ENCODE assay signal across 9 cellular contexts in the genomic region with DNA sequence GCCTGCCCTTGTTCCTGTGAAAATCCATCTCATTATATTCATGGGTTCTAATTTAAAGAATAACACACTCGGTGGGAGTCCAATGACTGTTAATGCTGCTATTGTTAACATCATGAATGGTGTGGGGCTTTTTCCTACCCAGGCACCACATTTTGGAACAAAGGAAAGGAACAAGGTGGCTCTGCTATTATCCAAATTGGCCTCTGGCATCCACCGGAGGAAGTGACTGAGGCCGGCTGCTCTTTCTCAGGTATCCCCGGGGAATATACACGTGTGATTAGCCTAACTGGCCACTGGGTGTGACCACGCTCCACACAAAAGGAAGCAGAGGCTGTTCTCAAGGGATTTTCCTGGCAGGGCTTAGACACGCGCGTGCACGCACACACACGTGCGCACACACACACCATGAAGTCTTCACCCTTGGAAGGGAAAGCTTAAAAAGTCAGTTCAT.
DNase-seq lines count a peak whose midpoint lies in the region; ATAC-seq, FAIRE-seq and TF ChIP-seq lines count a peak whose summit lies in the region.
"Had no signal": no experiment of that assay in that cellular context is flagged by ENCODE, and none has a peak within 500 bp of the region (broad histone marks: within the 10 kb centered on the region; RNA-seq: fewer than 3 reads in every experiment).

No MANE protein-coding gene starts in this region.

- FAIRE-seq in small intestine (lab: Jason Lieb, UNC), result no peak

- H3K4me1 ChIP-seq in right cardiac atrium (ENCODE audit: control insufficient read depth, insufficient read depth, low read length) (no peaks in the 10 kb centered on the region), small intestine (ENCODE audit: control insufficient read depth in 2 of 2, insufficient read depth in 1 of 2, low read depth in 1 of 2, low read length in 1 of 2) (no peaks in the 10 kb centered on the region)

- H3K27me3 ChIP-seq in right cardiac atrium (ENCODE audit: control insufficient read depth, insufficient read depth), result no peaks in the 10 kb centered on the region
- no peaks in the 10 kb centered on the region for H3K27me3 ChIP-seq in small intestine (ENCODE audit: control insufficient read depth in 2 of 2, insufficient read depth in 2 of 2, low read length in 2 of 2)

- peak; percentile 36 for DNase-seq in LNCaP clone FGC (ENCODE audit: low read depth)
- peak; percentile 7 for DNase-seq in RPMI8226
- DNase-seq in right cardiac atrium, result peak; percentile 33 to 67 (median 62)
- peak; percentile 7 for DNase-seq in small intestine
- no peak for DNase-seq in stimulated activated CD4-positive, alpha-beta T cell treated with anti-CD3 and anti-CD28 coated beads, Interleukin-2, amount 100 ng/mL, for 24 hours
- no peak for DNase-seq in stimulated activated CD4-positive, alpha-beta T cell treated with anti-CD3 and anti-CD28 coated beads, Interleukin-15, amount 100 ng/mL, for 24 hours
- DNase-seq in NOMO-1 treated with dmso at 0.1 percent for 144 hours (lab: John Stamatoyannopoulos, UW; ENCODE audit: unreplicated experiment), result no peak
- DNase-seq: naive thymus-derived CD4-positive, alpha-beta T cell had no signal

- 30% methylated on average over 12 of the region's 12 CpGs for WGBS in right cardiac atrium
- WGBS in small intestine, 3 donors, result 48 to 53% (median 50%) methylated on average over 12 of the region's 12 CpGs

- H3K36me3 ChIP-seq in small intestine (ENCODE audit: control insufficient read depth in 2 of 2, insufficient read depth in 2 of 2, low read length in 2 of 2), result no peaks in the 10 kb centered on the region

- no peaks in the 10 kb centered on the region for H3K9me3 ChIP-seq in right cardiac atrium (ENCODE audit: control insufficient read depth, low read length)
- H3K9me3 ChIP-seq in small intestine (ENCODE audit: control insufficient read depth, low read depth), result no peaks in the 10 kb centered on the region

- no peak overlapping the region for H3K27ac ChIP-seq in right cardiac atrium (ENCODE audit: low read length)
- no peak overlapping the region for H3K27ac ChIP-seq in small intestine (ENCODE audit: low read depth in 1 of 2, low read length in 1 of 2)

- intact Hi-C loops in right cardiac atrium (cut with DNase I), result no loop called here

- peak; percentile 60 to 91 for ATAC-seq in right cardiac atrium
- no peak for ATAC-seq in GM19324 (IDR thresholded peaks at IDR 0.05; ENCODE audit: low FRiP score, unreplicated experiment)
- ATAC-seq: naive thymus-derived CD4-positive, alpha-beta T cell had no signal

- TF ChIP-seq CTCF in LNCaP clone FGC (IDR thresholded peaks at IDR 0.05; ENCODE audit: control insufficient read depth, extremely low read depth, insufficient read depth), result peak; percentile 70

- H3K4me3 ChIP-seq in LNCaP clone FGC (ENCODE audit: low read depth, low read length), result no peak overlapping the region
- H3K4me3 ChIP-seq in right cardiac atrium (ENCODE audit: low read length), result no peak overlapping the region
- no peak overlapping the region for H3K4me3 ChIP-seq in small intestine (ENCODE audit: low read depth in 1 of 2, low read length in 2 of 2)

Comparison
In these comparisons a context has a peak if more than half of its experiments do, and no peak if none do; other contexts are left out.
1. DNase-seq: peak in LNCaP clone FGC (single experiment), RPMI8226 (single experiment), right cardiac atrium (3 of 3) and small intestine (single experiment); none in stimulated activated CD4-positive, alpha-beta T cell treated with anti-CD3 and anti-CD28 coated beads, Interleukin-2, amount 100 ng/mL, for 24 hours (0 of 2), stimulated activated CD4-positive, alpha-beta T cell treated with anti-CD3 and anti-CD28 coated beads, Interleukin-15, amount 100 ng/mL, for 24 hours (single experiment) and NOMO-1 treated with dmso at 0.1 percent for 144 hours (single experiment).